In genomic region chr20:42051935-42052334, GRCh38 we compare ENCODE assay signal across 29 cellular contexts.
"Had no signal": no experiment of that assay in that cellular context is flagged by ENCODE, and none has a peak within 500 bp of the region (broad histone marks: within the 10 kb centered on the region; RNA-seq: fewer than 3 reads in every experiment).

No MANE protein-coding gene starts in this region.

- DNase-seq: activated CD4-positive, alpha-beta T cell treated with anti-CD3 and anti-CD28 coated beads for 36 hours; activated CD4-positive, alpha-beta T cell treated with anti-CD3 and anti-CD28 coated beads, Interleukin-2, amount 10 ng/mL, durations not matched to agents 7 days and 5 days; activated CD4-positive, alpha-beta T cell treated with anti-CD3 and anti-CD28 coated beads, Interleukin-2, amount 50 U/mL, for 48 hours; activated CD8-positive, alpha-beta T cell treated with anti-CD3 and anti-CD28 coated beads, Interleukin-2, amount 10 ng/mL, durations not matched to agents 7 days and 5 days; activated gamma-delta T cell; activated naive CD4-positive, alpha-beta T cell treated with Interleukin-2 at 50 U/mL for 16 hours; activated naive CD8-positive, alpha-beta T cell treated with anti-CD3 and anti-CD28 coated beads, Interleukin-2, amount 10 ng/mL, durations not matched to agents 7 days and 5 days; activated T-cell treated with anti-CD3 and anti-CD28 coated beads, Interleukin-2, amount 50 U/mL, for 24 hours; central memory CD4-positive, alpha-beta T cell; NCI-H1092 treated with DMSO at 0.1 percent for 48 hours; NCI-H1417; NCI-H146; NCI-H187; NCI-H2081; NCI-H2171 treated with DMSO at 0.1 percent for 48 hours; NCI-H226; NCI-H446 treated with DMSO at 0.1 percent for 48 hours; NCI-H69; PC-9; SIG-M5 had no signal

- H3K36me3 Mint-ChIP-seq: activated naive CD4-positive, alpha-beta T cell treated with anti-CD3 and anti-CD28 coated beads, Interleukin-2, amount 50 U/mL, for 24 hours; activated naive CD8-positive, alpha-beta T cell treated with anti-CD3 and anti-CD28 coated beads, Interleukin-2, amount 10 ng/mL, durations not matched to agents 7 days and 5 days; brain; WTC11 had no signal

- H3K9me3 Mint-ChIP-seq: activated CD4-positive, alpha-beta T cell treated with anti-CD3 and anti-CD28 coated beads, Interleukin-2, amount 10 ng/mL, durations not matched to agents 7 days and 5 days; activated naive CD4-positive, alpha-beta T cell treated with anti-CD3 and anti-CD28 coated beads, Interleukin-2, amount 50 U/mL, for 24 hours; activated T-cell treated with anti-CD3 and anti-CD28 coated beads, Interleukin-2, amount 50 U/mL, for 24 hours; activated T-helper 2 cell treated with anti-CD3 and anti-CD28 coated beads, Interferon-gamma antibody, Interleukin-2, Interleukin-4, amounts not matched to agents 10 μg/mL and 5 μg/mL and 100 μg/mL, durations not matched to agents 14 hours and 24 hours and 36 hours; T-helper 1 cell treated with Interleukin-12 subunit alpha and Interleukin-12 subunit beta and Interleukin-4 antibody, amounts not matched to agents 30 μg/mL and 1 μg/mL, for 36 hours; T-helper 2 cell treated with Interferon-gamma antibody and Interleukin-4, amounts not matched to agents 5 μg/mL and 100 μg/mL, for 36 hours; WTC11 had no signal

- H3K4me1 Mint-ChIP-seq: activated CD4-positive, alpha-beta T cell treated with anti-CD3 and anti-CD28 coated beads for 36 hours; activated CD4-positive, alpha-beta T cell treated with anti-CD3 and anti-CD28 coated beads, Interleukin-2, amount 10 ng/mL, durations not matched to agents 7 days and 5 days; activated naive CD4-positive, alpha-beta T cell treated with anti-CD3 and anti-CD28 coated beads, Interleukin-2, amount 50 U/mL, for 24 hours; activated naive CD8-positive, alpha-beta T cell treated with anti-CD3 and anti-CD28 coated beads, Interleukin-2, amount 10 ng/mL, durations not matched to agents 7 days and 5 days; WTC11 had no signal

- ATAC-seq: activated CD4-positive, alpha-beta T cell treated with anti-CD3 and anti-CD28 coated beads for 36 hours; activated CD4-positive, CD25-positive, alpha-beta regulatory T cell treated with anti-CD3 and anti-CD28 coated beads, Interleukin-2, amount 50 U/mL, for 24 hours; activated CD8-positive, alpha-beta T cell treated with anti-CD3 and anti-CD28 coated beads, Interleukin-2, amount 10 ng/mL, durations not matched to agents 7 days and 5 days; Right ventricle myocardium inferior; WTC11 had no signal

- H3K27ac Mint-ChIP-seq: activated CD4-positive, alpha-beta T cell treated with anti-CD3 and anti-CD28 coated beads for 36 hours; activated CD4-positive, alpha-beta T cell treated with anti-CD3 and anti-CD28 coated beads, Interleukin-2, amount 10 ng/mL, durations not matched to agents 7 days and 5 days; activated CD8-positive, alpha-beta T cell treated with anti-CD3 and anti-CD28 coated beads, Interleukin-2, amount 10 ng/mL, durations not matched to agents 7 days and 5 days; activated naive CD4-positive, alpha-beta T cell treated with anti-CD3 and anti-CD28 coated beads, Interleukin-2, amount 50 U/mL, for 24 hours; activated naive CD8-positive, alpha-beta T cell treated with anti-CD3 and anti-CD28 coated beads, Interleukin-2, amount 10 ng/mL, durations not matched to agents 7 days and 5 days; activated T-cell treated with anti-CD3 and anti-CD28 coated beads, Interleukin-2, amount 50 U/mL, for 24 hours; activated T-helper 2 cell treated with anti-CD3 and anti-CD28 coated beads, Interferon-gamma antibody, Interleukin-2, Interleukin-4, amounts not matched to agents 10 μg/mL and 5 μg/mL and 100 μg/mL, durations not matched to agents 14 hours and 24 hours and 36 hours; brain; T-helper 1 cell treated with Interleukin-12 subunit alpha and Interleukin-12 subunit beta and Interleukin-4 antibody, amounts not matched to agents 30 μg/mL and 1 μg/mL, for 36 hours; T-helper 2 cell treated with Interferon-gamma antibody and Interleukin-4, amounts not matched to agents 5 μg/mL and 100 μg/mL, for 36 hours; WTC11 had no signal

- H3K4me3 ChIP-seq: PC-9 had no signal

- H3K27me3 Mint-ChIP-seq: activated CD4-positive, alpha-beta T cell treated with anti-CD3 and anti-CD28 coated beads for 36 hours; activated CD4-positive, alpha-beta T cell treated with anti-CD3 and anti-CD28 coated beads, Interleukin-2, amount 10 ng/mL, durations not matched to agents 7 days and 5 days; activated naive CD4-positive, alpha-beta T cell treated with anti-CD3 and anti-CD28 coated beads, Interleukin-2, amount 50 U/mL, for 24 hours; activated naive CD8-positive, alpha-beta T cell treated with anti-CD3 and anti-CD28 coated beads, Interleukin-2, amount 10 ng/mL, durations not matched to agents 7 days and 5 days; activated T-cell treated with anti-CD3 and anti-CD28 coated beads, Interleukin-2, amount 50 U/mL, for 24 hours had no signal

- H3K4me3 Mint-ChIP-seq: activated CD4-positive, alpha-beta T cell treated with anti-CD3 and anti-CD28 coated beads for 36 hours; activated CD4-positive, alpha-beta T cell treated with anti-CD3 and anti-CD28 coated beads, Interleukin-2, amount 10 ng/mL, durations not matched to agents 7 days and 5 days; activated CD8-positive, alpha-beta T cell treated with anti-CD3 and anti-CD28 coated beads, Interleukin-2, amount 10 ng/mL, durations not matched to agents 7 days and 5 days; activated naive CD4-positive, alpha-beta T cell treated with anti-CD3 and anti-CD28 coated beads, Interleukin-2, amount 50 U/mL, for 24 hours; activated naive CD8-positive, alpha-beta T cell treated with anti-CD3 and anti-CD28 coated beads, Interleukin-2, amount 10 ng/mL, durations not matched to agents 7 days and 5 days; activated T-cell treated with anti-CD3 and anti-CD28 coated beads, Interleukin-2, amount 50 U/mL, for 24 hours; brain; T-helper 1 cell treated with Interleukin-12 subunit alpha and Interleukin-12 subunit beta and Interleukin-4 antibody, amounts not matched to agents 30 μg/mL and 1 μg/mL, for 36 hours; T-helper 2 cell treated with Interferon-gamma antibody and Interleukin-4, amounts not matched to agents 5 μg/mL and 100 μg/mL, for 36 hours; WTC11 had no signal

- H3K27ac ChIP-seq: PC-9, RWPE1 had no signal
